Comparison of ENCODE assay signal across 16 cellular contexts in the genomic region with DNA sequence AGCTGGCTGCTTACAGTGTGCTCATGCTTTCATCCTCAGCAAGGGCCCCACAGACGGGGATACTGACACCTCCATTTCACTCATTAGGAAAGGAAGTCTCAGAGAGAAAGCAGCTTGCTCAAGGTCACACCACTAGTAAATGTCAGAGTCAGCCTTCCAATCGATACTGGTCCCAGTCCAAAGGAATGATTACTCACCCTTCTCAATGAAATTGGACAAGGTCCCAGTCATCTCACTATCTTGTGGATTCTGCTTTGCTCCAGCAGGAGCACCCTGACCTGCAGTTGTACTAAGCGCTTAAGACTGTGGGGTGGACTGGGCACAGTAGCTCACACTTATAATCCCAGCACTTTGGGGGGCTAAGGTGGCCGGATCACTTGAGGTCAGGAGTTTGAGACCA.
A peak's percentile ranks its signal among the peaks of the same experiment; 100 is the strongest.
DNase-seq lines count a peak whose midpoint lies in the region; ATAC-seq and TF ChIP-seq lines count a peak whose summit lies in the region.
"Had no signal": no experiment of that assay in that cellular context is flagged by ENCODE, and none has a peak within 500 bp of the region (broad histone marks: within the 10 kb centered on the region; RNA-seq: fewer than 3 reads in every experiment).

No MANE protein-coding gene starts in this region.

- H3K4me1 ChIP-seq in body of pancreas, result peaks cover 11% of the 10 kb centered on the region
- no peaks in the 10 kb centered on the region for H3K4me1 ChIP-seq in gastrocnemius medialis

- intact Hi-C loops in body of pancreas (cut with DNase I), result no loop called here
- intact Hi-C loops in gastrocnemius medialis (cut with DNase I; ENCODE audit: low total_unique reads), result no loop called here

- H3K9me3 ChIP-seq in body of pancreas (no peaks in the 10 kb centered on the region), gastrocnemius medialis (no peaks in the 10 kb centered on the region)

- DNase-seq in NCI-H446 (lab: John Stamatoyannopoulos, UW) (peak; percentile 5 to 58), NCI-H446 treated with DMSO at 0.1 percent for 48 hours (lab: John Stamatoyannopoulos, UW) (no peak), body of pancreas (peak in 3 of 4 donors; percentile 26 to 59 (median 44)), islet precursor cell (peak; percentile 32), stromal cell of bone marrow (ENCODE audit: low read depth) (peak; percentile 5), NOMO-1 treated with dmso at 0.1 percent for 144 hours (lab: John Stamatoyannopoulos, UW; ENCODE audit: unreplicated experiment) (no peak), gastrocnemius medialis (no peak)
- no peak for DNase-seq in effector CD4-positive, alpha-beta T cell
- DNase-seq: 8988T, C1 segment of cervical spinal cord, COR-L47, DMS53, H9, NCI-H510A had no signal

- 20 to 35% methylated on average over 4 of the region's 4 CpGs for WGBS in body of pancreas, 2 donors

- peak; percentile 79 for ATAC-seq in body of pancreas
- ATAC-seq in gastrocnemius medialis, result no peak
- ATAC-seq: GM12878 had no signal

- H3K27ac ChIP-seq in body of pancreas (peak overlapping the region in 2 of 4 donors; percentile 36 to 66), gastrocnemius medialis (no peak overlapping the region)
- H3K27ac ChIP-seq: SK-N-MC had no signal

- in situ Hi-C loops in gastrocnemius medialis (cut with MboI; ENCODE audit: low sequenced_read_pairs in 4 of 4), result no loop called here

- peak in 1 of 7 experiments; percentile 6 for TF ChIP-seq CTCF in body of pancreas (IDR thresholded peaks at IDR 0.05)
- no peak for TF ChIP-seq CTCF in gastrocnemius medialis (IDR thresholded peaks at IDR 0.05 in 4 of 5, conservative IDR thresholded peaks at IDR 0.05 in 1 of 5)

- H3K27me3 ChIP-seq in body of pancreas (no peaks in the 10 kb centered on the region), gastrocnemius medialis (no peaks in the 10 kb centered on the region)

- H3K4me3 ChIP-seq in body of pancreas, result no peak overlapping the region
- no peak overlapping the region for H3K4me3 ChIP-seq in gastrocnemius medialis
- H3K4me3 ChIP-seq: GM12878, SK-N-MC had no signal

- H3K36me3 ChIP-seq in body of pancreas (replicated peaks in 1 of 2; ENCODE audit: insufficient read depth in 1 of 2, low read depth in 2 of 2) (no peaks in the 10 kb centered on the region), gastrocnemius medialis (no peaks in the 10 kb centered on the region)

- no peak for TF ChIP-seq POLR2A in body of pancreas (IDR thresholded peaks at IDR 0.05)
- TF ChIP-seq POLR2A in gastrocnemius medialis (IDR thresholded peaks at IDR 0.05), result no peak

Comparison
In these comparisons a context has a peak if more than half of its experiments do, and no peak if none do; other contexts are left out.
1. DNase-seq: peak in NCI-H446 (2 of 2), body of pancreas (3 of 4), islet precursor cell (single experiment) and stromal cell of bone marrow (single experiment); none in NCI-H446 treated with DMSO at 0.1 percent for 48 hours (single experiment), NOMO-1 treated with dmso at 0.1 percent for 144 hours (single experiment), effector CD4-positive, alpha-beta T cell (single experiment) and gastrocnemius medialis (0 of 2).